In genomic region chr18:36638224-36638623, GRCh38 we compare ENCODE assay signal across 11 cellular contexts.
DNase-seq lines count a peak whose midpoint lies in the region; ATAC-seq lines count a peak whose summit lies in the region.
"Had no signal": no experiment of that assay in that cellular context is flagged by ENCODE, and none has a peak within 500 bp of the region (broad histone marks: within the 10 kb centered on the region; RNA-seq: fewer than 3 reads in every experiment).

No MANE protein-coding gene starts in this region.

- H3K27ac ChIP-seq in caudate nucleus (ENCODE audit: low read depth, low read length): no peak overlapping the region
- H3K27ac ChIP-seq: cardiac muscle cell, stomach had no signal

- DNase-seq in immature natural killer cell (no peak), kidney tubule cell (ENCODE audit: low spot score) (no peak), cortex of kidney (lab: John Stamatoyannopoulos, UW) (no peak), caudate nucleus (lab: John Stamatoyannopoulos, UW) (no peak)
- DNase-seq: stimulated activated CD4-positive, alpha-beta T cell treated with anti-CD3 and anti-CD28 coated beads, Interleukin-15, amount 100 ng/mL, for 24 hours; stomach had no signal

- no peaks in the 10 kb centered on the region for H3K4me1 Mint-ChIP-seq in immature natural killer cell

- H3K27ac Mint-ChIP-seq in immature natural killer cell: no peak overlapping the region

- peaks cover 0 to 3% (median 0%) of the 10 kb centered on the region in 6 donors for H3K9me3 Mint-ChIP-seq in immature natural killer cell

- H3K4me3 Mint-ChIP-seq in immature natural killer cell: no peak overlapping the region

- ATAC-seq in GM18499 (IDR thresholded peaks at IDR 0.05; ENCODE audit: insufficient read depth, unreplicated experiment) (peak; percentile 86), GM19455 (IDR thresholded peaks at IDR 0.05; ENCODE audit: unreplicated experiment) (peak; percentile 98), HG02870 (IDR thresholded peaks at IDR 0.05; ENCODE audit: unreplicated experiment) (peak; percentile 94), HG03521 (IDR thresholded peaks at IDR 0.05; ENCODE audit: unreplicated experiment) (peak; percentile 92)

- H3K27me3 Mint-ChIP-seq in immature natural killer cell (ENCODE audit: low read depth in 3 of 3): peaks cover 0 to 3% (median 3%) of the 10 kb centered on the region in 3 donors

- H3K36me3 Mint-ChIP-seq in immature natural killer cell: no peaks in the 10 kb centered on the region
